Comparison of ENCODE assay signal across 8 cellular contexts in the genomic region with DNA sequence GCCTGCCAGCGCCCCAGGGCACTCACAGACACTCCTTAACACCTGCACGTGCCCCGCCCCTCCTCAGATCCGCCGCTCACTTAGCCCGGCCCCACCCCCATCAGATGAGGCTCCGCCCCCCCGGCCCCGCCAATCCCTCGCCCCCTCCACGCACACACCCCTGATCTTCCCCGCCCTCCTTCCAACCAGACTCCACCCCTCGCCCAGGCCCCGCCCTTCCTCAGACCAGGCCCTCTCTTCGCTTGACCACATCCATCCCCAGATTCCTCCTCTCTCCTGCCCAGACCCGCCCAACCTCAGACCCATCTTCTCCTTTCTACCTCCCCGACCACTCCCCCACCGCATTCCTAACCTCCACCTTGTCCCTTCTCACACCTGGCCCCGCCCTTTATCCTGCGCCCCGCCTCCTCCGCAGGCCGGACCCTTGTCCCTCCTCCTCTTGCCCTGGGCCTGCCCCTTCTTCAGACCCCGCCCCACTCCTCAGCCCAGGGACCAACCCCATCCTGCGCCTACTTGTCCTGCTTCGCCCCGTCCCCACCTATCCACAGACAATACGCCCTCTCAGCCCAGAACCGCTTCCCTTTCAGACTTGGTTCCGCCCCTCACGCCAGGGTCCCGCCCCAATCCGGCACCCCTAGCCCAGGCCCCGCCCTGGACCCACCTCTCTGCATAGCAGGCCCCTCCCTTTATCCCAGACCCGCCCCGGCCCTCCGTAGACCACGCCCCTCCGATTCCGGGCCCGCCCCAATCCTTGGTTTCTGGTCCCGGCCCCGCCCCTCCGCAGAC. TPM values are rescaled to one million over a fixed set of nuclear protein-coding genes. Genes with fewer than 3 reads are reported as not detected.
DNase-seq lines count a peak whose midpoint lies in the region; TF ChIP-seq lines count a peak whose summit lies in the region.

No MANE protein-coding gene starts in this region.

- H3K9me2 ChIP-seq in MM.1S (replicated peaks; ENCODE audit: insufficient read depth, low read length), result no peaks in the 10 kb centered on the region

- H3K4me1 ChIP-seq in MM.1S (ENCODE audit: low read length) (peaks cover 23% of the 10 kb centered on the region), neural progenitor cell (peaks cover 10% of the 10 kb centered on the region), stomach (peaks cover 24 to 50% (median 40%) of the 10 kb centered on the region in 4 donors)

- H3K27me3 Mint-ChIP-seq in neural progenitor cell (ENCODE audit: insufficient read depth, low read depth), result peaks cover 17% of the 10 kb centered on the region

- H3K9me3 ChIP-seq in MM.1S (replicated peaks; ENCODE audit: insufficient read depth, low read length) (no peaks in the 10 kb centered on the region), neural progenitor cell (ENCODE audit: low read depth) (no peaks in the 10 kb centered on the region), stomach (no peaks in the 10 kb centered on the region)

- H3K9ac ChIP-seq in MM.1S (ENCODE audit: low read length) (peak overlapping the region; percentile 38; the same call in 1 of the 2 replicates), neural progenitor cell (no peak overlapping the region)

- H3K36me3 Mint-ChIP-seq in neural progenitor cell, result no peaks in the 10 kb centered on the region

- H3K27ac ChIP-seq in MM.1S (ENCODE audit: low read length) (peak overlapping the region; percentile 52; the same call in 1 of the 2 replicates), neural progenitor cell (no peak overlapping the region), stomach (peak overlapping the region; percentile 73 to 93 (median 90))

- H3K36me3 ChIP-seq in MM.1S (replicated peaks; ENCODE audit: insufficient read depth, low read length) (no peaks in the 10 kb centered on the region), neural progenitor cell (no peaks in the 10 kb centered on the region), stomach (peaks cover 0 to 3% (median 0%) of the 10 kb centered on the region in 4 donors)

- intact Hi-C loops in stomach (cut with DNase I; ENCODE audit: low total_unique reads), result no loop called here

- TF ChIP-seq EP300 in stomach (IDR thresholded peaks at IDR 0.05), result no peak

- peaks cover 34% of the 10 kb centered on the region for H3K79me2 ChIP-seq in MM.1S (ENCODE audit: low read length)
- peaks cover 33% of the 10 kb centered on the region for H3K79me2 ChIP-seq in neural progenitor cell (ENCODE audit: low read depth)

- H3K4me3 ChIP-seq in MM.1S (ENCODE audit: low read length) (peak overlapping the region; percentile 98), neural progenitor cell (peak overlapping the region; percentile 98), stomach (peak overlapping the region; percentile 82 to 92 (median 88))

- no peak for TF ChIP-seq POLR2A in stomach (IDR thresholded peaks at IDR 0.05)

- peaks cover 22% of the 10 kb centered on the region for H3K4me1 Mint-ChIP-seq in neural progenitor cell

- no peaks in the 10 kb centered on the region for H3F3A ChIP-seq in MM.1S (ENCODE audit: insufficient read depth, low read length)
- peaks cover 13% of the 10 kb centered on the region for H3F3A ChIP-seq in neural progenitor cell (ENCODE audit: low read depth)

- TF ChIP-seq CTCF in MM.1S (IDR thresholded peaks at IDR 0.05; ENCODE audit: low read length) (no peak), neural progenitor cell (IDR thresholded peaks at IDR 0.05) (no peak), stomach (IDR thresholded peaks at IDR 0.05) (no peak)

- peak overlapping the region; percentile 92 for H3K4me3 Mint-ChIP-seq in neural progenitor cell

- peak overlapping the region; percentile 76 for H3K4me2 ChIP-seq in MM.1S (ENCODE audit: low read depth, low read length)
- H3K4me2 ChIP-seq in neural progenitor cell, result peak overlapping the region; percentile 98

- DNase-seq in ELF-1 (ENCODE audit: low read depth, low spot score) (peak; percentile 98), HCEC 1CT (peak; percentile 95), MM.1S (peak; percentile 92), SIG-M5 treated with dmso at 0.1 percent for 504 hours (lab: John Stamatoyannopoulos, UW; ENCODE audit: unreplicated experiment) (peak; percentile 98), foreskin melanocyte (peak; percentile 86), neural progenitor cell (ENCODE audit: low spot score) (peak; percentile 98), stomach (peak; percentile 99)
- DNase-seq in activated gamma-delta T cell treated with anti-CD3 and anti-CD28 coated beads, Interleukin-2, amount 50 U/mL, for 16 hours (ENCODE audit: low read depth), result peak; percentile 97

- H2AFZ ChIP-seq in MM.1S (ENCODE audit: low read length), result peak overlapping the region; percentile 95
- peak overlapping the region; percentile 88 for H2AFZ ChIP-seq in neural progenitor cell (replicated peaks)

- H3K27ac Mint-ChIP-seq in neural progenitor cell, result no peak overlapping the region

- H4K20me1 ChIP-seq in MM.1S (ENCODE audit: insufficient read depth, low read length) (no peaks in the 10 kb centered on the region), neural progenitor cell (ENCODE audit: low read depth) (peaks cover 18% of the 10 kb centered on the region)

- no peaks in the 10 kb centered on the region for H3K27me3 ChIP-seq in MM.1S (replicated peaks; ENCODE audit: insufficient read depth, low read length)
- peaks cover 18% of the 10 kb centered on the region for H3K27me3 ChIP-seq in neural progenitor cell
- no peaks in the 10 kb centered on the region for H3K27me3 ChIP-seq in stomach

- no peaks in the 10 kb centered on the region for H3K9me3 Mint-ChIP-seq in neural progenitor cell

- 1 to 2% (median 1%) methylated on average over 38 to 44 of the region's 44 CpGs for WGBS in stomach, 5 donors

RNA-seq across cellular contexts. Expression of a gene that starts 0.5 kb away (rescaled TPM):
- 5.8 and 7.1 TPM in 2 replicates for total RNA-seq in neural progenitor cell (ENCODE audit: low replicate concordance)
- total RNA-seq in stomach, result 10 to 100 TPM in 2 of 5 donors, 1 to 10 TPM in 3; 1.2 to 45.1 (median 7.0) TPM
- polyA plus RNA-seq in stomach, result 1 to 10 TPM; 3.2 to 4.4 (median 3.7) TPM

RNA-seq across cellular contexts. Expression of a gene that starts 23.7 kb away (rescaled TPM):
- total RNA-seq in neural progenitor cell (ENCODE audit: low replicate concordance) (0.11 and 1.4 TPM in 2 replicates), stomach (1 to 10 TPM in 2 of 5 donors, not detected in 3; 1.8 to 4.7 TPM)
- 1 to 10 TPM in 1 of 3 donors, under 1 TPM in 1, not detected in 1; 0.25 to 3.7 TPM for polyA plus RNA-seq in stomach

RNA-seq across cellular contexts. Expression of a gene that starts 29.8 kb away (rescaled TPM):
- total RNA-seq in neural progenitor cell (ENCODE audit: low replicate concordance) (0.84 TPM in 1 of 2 replicates, not detected in the other), stomach (10 to 100 TPM in 1 of 5 donors, 1 to 10 TPM in 3, not detected in 1; 2.6 to 12.6 (median 5.6) TPM)
- polyA plus RNA-seq in stomach, result 10 to 100 TPM; 12.3 to 15.9 (median 14.2) TPM

RNA-seq across cellular contexts. Expression of a gene that starts 47.1 kb away (rescaled TPM):
- total RNA-seq in neural progenitor cell (ENCODE audit: low replicate concordance) (2.4 and 5.7 TPM in 2 replicates), stomach (10 to 100 TPM in 1 of 5 donors, 1 to 10 TPM in 3, not detected in 1; 4.2 to 28.0 (median 4.7) TPM)
- polyA plus RNA-seq in stomach, result 1 to 10 TPM; 4.6 to 8.4 (median 4.6) TPM

RNA-seq across cellular contexts. Expression of a gene that starts 47.8 kb away (rescaled TPM):
- total RNA-seq in neural progenitor cell (ENCODE audit: low replicate concordance), result 41.7 and 105 TPM in 2 replicates
- total RNA-seq in stomach, result 100 to 1,000 TPM in 2 of 5 donors, 10 to 100 TPM in 3; 15.6 to 483 (median 85.3) TPM
- 100 to 1,000 TPM; 110 to 204 (median 118) TPM for polyA plus RNA-seq in stomach
